ENCODE assay signal across 28 cellular contexts in the genomic region with DNA sequence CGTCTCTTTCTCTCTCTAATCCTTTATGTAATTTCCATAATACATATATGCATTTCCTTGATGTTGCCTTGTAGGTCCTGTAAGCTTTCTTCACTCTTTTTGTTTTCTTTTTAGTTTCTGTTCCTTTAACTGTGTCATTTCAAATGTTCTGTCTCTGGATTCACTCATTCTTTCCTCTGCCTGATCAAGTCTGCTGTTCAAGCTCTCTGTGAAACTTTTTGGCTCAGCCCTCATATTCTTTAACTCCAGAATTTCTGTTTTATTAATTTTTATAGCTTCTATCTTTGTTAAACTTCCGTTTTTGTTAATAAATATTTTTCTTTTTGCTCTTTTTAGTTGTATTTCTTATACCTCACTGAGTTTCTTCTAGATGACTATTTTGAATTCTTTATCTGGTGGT.
"Had no signal": no experiment of that assay in that cellular context is flagged by ENCODE, and none has a peak within 500 bp of the region (broad histone marks: within the 10 kb centered on the region; RNA-seq: fewer than 3 reads in every experiment).

No MANE protein-coding gene starts in this region.

- H3K27ac ChIP-seq: colonic mucosa, coronary artery, dorsolateral prefrontal cortex, epithelial cell of prostate, esophagus muscularis mucosa, esophagus squamous epithelium, foreskin keratinocyte, gastrocnemius medialis, gastroesophageal sphincter, heart left ventricle, heart right ventricle had no signal

- H3K36me3 ChIP-seq: colonic mucosa, esophagus muscularis mucosa, esophagus squamous epithelium, gastrocnemius medialis, gastroesophageal sphincter, heart left ventricle, heart right ventricle had no signal

- FAIRE-seq: colon, endometrium, endothelial cell of umbilical vein, frontal cortex had no signal

- H3K4me1 ChIP-seq: colonic mucosa, esophagus muscularis mucosa, esophagus squamous epithelium, foreskin keratinocyte, gastrocnemius medialis, gastroesophageal sphincter, heart left ventricle, heart right ventricle had no signal

- H3K9me3 ChIP-seq: colonic mucosa, gastrocnemius medialis had no signal

- H3K4me3 ChIP-seq: colonic mucosa, coronary artery, dorsolateral prefrontal cortex, esophagus muscularis mucosa, esophagus squamous epithelium, gastrocnemius medialis, gastroesophageal sphincter, heart left ventricle, heart right ventricle had no signal

- ATAC-seq: effector memory CD8-positive, alpha-beta T cell; esophagus mucosa; foreskin keratinocyte; gastrocnemius medialis; gastroesophageal sphincter; heart left ventricle; heart right ventricle had no signal

- H3K27me3 ChIP-seq: colonic mucosa, dorsolateral prefrontal cortex, esophagus muscularis mucosa, esophagus squamous epithelium, foreskin keratinocyte, gastrocnemius medialis, gastroesophageal sphincter, heart left ventricle, heart right ventricle had no signal

- DNase-seq: colonic mucosa; cortex of kidney; dermis blood vessel endothelial cell; dorsolateral prefrontal cortex; effector CD4-positive, alpha-beta T cell; effector CD8-positive, alpha-beta T cell; effector memory CD4-positive, alpha-beta T cell; effector memory CD8-positive, alpha-beta T cell; endodermal cell; erythroblast; esophagus squamous epithelium; foreskin fibroblast; foreskin keratinocyte; foreskin melanocyte; gastrocnemius medialis; glutamatergic neuron; head of caudate nucleus; heart left ventricle; heart right ventricle had no signal
